ENCODE assay signal across 8 cellular contexts in genomic region chr2:223051580-223052375, GRCh38. TPM values are rescaled to one million over a fixed set of nuclear protein-coding genes. Genes with fewer than 3 reads are reported as not detected.
DNase-seq lines count a peak whose midpoint lies in the region; TF ChIP-seq lines count a peak whose summit lies in the region.

TSS of gene KCNE4 (plus strand) at chr2:223052190. CDS start at chr2:223052831, 641 bp downstream.

- peak within 1 kb of the TSS; percentile 56 for H3K9ac ChIP-seq in endocrine pancreas (ENCODE audit: control insufficient read depth, insufficient read depth, low read length)

- no peak within 1 kb of the TSS for H3K4me3 Mint-ChIP-seq in activated CD4-positive, alpha-beta memory T cell treated with anti-CD3 and anti-CD28 coated beads, Interleukin-2, amount 10 ng/mL, durations not matched to agents 7 days and 5 days

- peak in 1 of 2 donors; percentile 89 for TF ChIP-seq EP300 in tibial nerve (IDR thresholded peaks at IDR 0.05)

- H3K4me1 Mint-ChIP-seq in activated CD4-positive, alpha-beta memory T cell treated with anti-CD3 and anti-CD28 coated beads, Interleukin-2, amount 10 ng/mL, durations not matched to agents 7 days and 5 days = no peaks in the 10 kb centered on the region

- no peaks in the 10 kb centered on the region for H3K9me3 ChIP-seq in MG63
- H3K9me3 ChIP-seq in endocrine pancreas (ENCODE audit: control insufficient read depth, low read length) = no peaks in the 10 kb centered on the region
- no peaks in the 10 kb centered on the region for H3K9me3 ChIP-seq in tibial nerve

- H3K4me3 ChIP-seq in MG63 (peak within 1 kb of the TSS; percentile 47), endocrine pancreas (ENCODE audit: control insufficient read depth, insufficient read depth, low read length) (peak within 1 kb of the TSS; percentile 75), tibial nerve (peak within 1 kb of the TSS; percentile 28 to 54 (median 40))

- no peaks in the 10 kb centered on the region for H3K4me1 ChIP-seq in endocrine pancreas (ENCODE audit: control insufficient read depth, insufficient read depth, low read length)
- H3K4me1 ChIP-seq in tibial nerve = peaks cover 0 to 56% (median 10%) of the 10 kb centered on the region in 4 donors

- no peak within 1 kb of the TSS for H3K27ac Mint-ChIP-seq in activated CD4-positive, alpha-beta memory T cell treated with anti-CD3 and anti-CD28 coated beads, Interleukin-2, amount 10 ng/mL, durations not matched to agents 7 days and 5 days

- no peak for TF ChIP-seq CTCF in tibial nerve (IDR thresholded peaks at IDR 0.05)

- WGBS in tibial nerve, 2 donors = 20 to 24% methylated on average over 23 of the region's 23 CpGs

- POLR2A ChIA-PET in activated CD4-positive, alpha-beta memory T cell treated with anti-CD3 and anti-CD28 coated beads, Interleukin-2, amount 10 ng/mL, durations not matched to agents 7 days and 5 days (lab: Charles Lee) = no interaction called here

- H3K9me3 Mint-ChIP-seq in activated CD4-positive, alpha-beta memory T cell treated with anti-CD3 and anti-CD28 coated beads, Interleukin-2, amount 10 ng/mL, durations not matched to agents 7 days and 5 days = no peaks in the 10 kb centered on the region

- CTCF ChIA-PET in activated CD4-positive, alpha-beta memory T cell treated with anti-CD3 and anti-CD28 coated beads, Interleukin-2, amount 10 ng/mL, durations not matched to agents 7 days and 5 days (lab: Charles Lee) = no interaction called here

- H3K27ac ChIP-seq in tibial nerve = peak within 1 kb of the TSS; percentile 67 to 92 (median 76)

- peak in 1 of 2 donors; percentile 67 for TF ChIP-seq POLR2A in tibial nerve (IDR thresholded peaks at IDR 0.05)

- H3K36me3 ChIP-seq in MG63 (no peaks in the 10 kb centered on the region), endocrine pancreas (ENCODE audit: control insufficient read depth, insufficient read depth, low read length) (no peaks in the 10 kb centered on the region), tibial nerve (no peaks in the 10 kb centered on the region)

- DNase-seq in MG63 (peak; percentile 26), midbrain (lab: John Stamatoyannopoulos, UW) (peak; percentile 36), tibial nerve (ENCODE audit: low spot score in 2 of 2) (peak in 1 of 2 donors; percentile 54), NCI-H128 (lab: John Stamatoyannopoulos, UW; ENCODE audit: unreplicated experiment) (no peak)
- DNase-seq in activated CD4-positive, CD25-positive, alpha-beta regulatory T cell treated with anti-CD3 and anti-CD28 coated beads, Interleukin-2, amount 50 U/mL, for 72 hours = no peak
- DNase-seq in effector CD8-positive, alpha-beta T cell (lab: John Stamatoyannopoulos, UW) = no peak
- DNase-seq in activated CD4-positive, alpha-beta memory T cell treated with anti-CD3 and anti-CD28 coated beads, Interleukin-2, amount 10 ng/mL, durations not matched to agents 7 days and 5 days = no peak

- H3K36me3 Mint-ChIP-seq in activated CD4-positive, alpha-beta memory T cell treated with anti-CD3 and anti-CD28 coated beads, Interleukin-2, amount 10 ng/mL, durations not matched to agents 7 days and 5 days (ENCODE audit: low read depth) = no peaks in the 10 kb centered on the region

- H3K27me3 Mint-ChIP-seq in activated CD4-positive, alpha-beta memory T cell treated with anti-CD3 and anti-CD28 coated beads, Interleukin-2, amount 10 ng/mL, durations not matched to agents 7 days and 5 days = no peaks in the 10 kb centered on the region

- H3K27me3 ChIP-seq in MG63 = no peaks in the 10 kb centered on the region
- H3K27me3 ChIP-seq in endocrine pancreas (ENCODE audit: control insufficient read depth, insufficient read depth, low read length) = no peaks in the 10 kb centered on the region
- H3K27me3 ChIP-seq in tibial nerve = no peaks in the 10 kb centered on the region

RNA-seq across cellular contexts. Expression of gene KCNE4, which starts in this region (rescaled TPM):
- 0.30 and 0.69 TPM in 2 replicates for total RNA-seq in MG63 (2014; rRNA removed; shearing (Covaris generic); ENCODE audit: low replicate concordance)
- 10 to 100 TPM in 1 of 4 donors, 1 to 10 TPM in 3; 8.2 to 12.2 (median 8.7) TPM for total RNA-seq in tibial nerve
- not detected for total RNA-seq in activated CD4-positive, alpha-beta memory T cell treated with anti-CD3 and anti-CD28 coated beads, Interleukin-2, amount 10 ng/mL, durations not matched to agents 7 days and 5 days

Comparison
In these comparisons a context has a peak if more than half of its experiments do, and no peak if none do; other contexts are left out.
1. Peak in DNase-seq and H3K4me3 ChIP-seq in MG63; RNA of the gene not detected or under 1 TPM.